In genomic region chr18:68940754-68941153, GRCh38 we compare ENCODE assay signal across 31 cellular contexts.
DNase-seq lines count a peak whose midpoint lies in the region; ATAC-seq, FAIRE-seq and TF ChIP-seq lines count a peak whose summit lies in the region.
"Had no signal": no experiment of that assay in that cellular context is flagged by ENCODE, and none has a peak within 500 bp of the region (broad histone marks: within the 10 kb centered on the region; RNA-seq: fewer than 3 reads in every experiment).

No MANE protein-coding gene starts in this region.

- no peak overlapping the region for H3K27ac Mint-ChIP-seq in stimulated activated naive CD8-positive, alpha-beta T cell treated with anti-CD3 and anti-CD28 coated beads, Interleukin-15, amount 100 ng/mL, for 72 hours
- no peak overlapping the region for H3K27ac Mint-ChIP-seq in immature natural killer cell
- H3K27ac Mint-ChIP-seq: B cell; CD8-positive, alpha-beta memory T cell; T-cell had no signal

- H3K36me3 Mint-ChIP-seq in immature natural killer cell = no peaks in the 10 kb centered on the region
- H3K36me3 Mint-ChIP-seq: CD8-positive, alpha-beta memory T cell; T-cell had no signal

- no peak overlapping the region for H3K4me3 Mint-ChIP-seq in stimulated activated naive CD8-positive, alpha-beta T cell treated with anti-CD3 and anti-CD28 coated beads, Interleukin-15, amount 100 ng/mL, for 72 hours
- H3K4me3 Mint-ChIP-seq in immature natural killer cell = no peak overlapping the region
- H3K4me3 Mint-ChIP-seq: B cell; CD8-positive, alpha-beta memory T cell; T-cell had no signal

- H3K4me1 ChIP-seq in right lobe of liver = peaks cover 0 to 10% (median 0%) of the 10 kb centered on the region in 4 donors
- H3K4me1 ChIP-seq: ascending aorta, gastroesophageal sphincter, tibial nerve had no signal

- no peaks in the 10 kb centered on the region for H3K9me3 Mint-ChIP-seq in stimulated activated naive CD8-positive, alpha-beta T cell treated with anti-CD3 and anti-CD28 coated beads, Interleukin-15, amount 100 ng/mL, for 72 hours
- H3K9me3 Mint-ChIP-seq in immature natural killer cell = peaks cover 0 to 6% (median 0%) of the 10 kb centered on the region in 6 donors
- H3K9me3 Mint-ChIP-seq: CD8-positive, alpha-beta memory T cell; T-cell had no signal

- H3K36me3 ChIP-seq in right lobe of liver = no peaks in the 10 kb centered on the region
- H3K36me3 ChIP-seq: ascending aorta, gastroesophageal sphincter, left ventricle myocardium inferior, MG63, sigmoid colon, tibial nerve had no signal

- H3K27ac ChIP-seq in right lobe of liver = peak overlapping the region in 1 of 3 donors; percentile 25
- H3K27ac ChIP-seq: ascending aorta, gastroesophageal sphincter, hepatocyte, KMS-11, left ventricle myocardium inferior, RWPE1, sigmoid colon, tibial nerve had no signal

- no peak overlapping the region for H3K4me3 ChIP-seq in right lobe of liver
- H3K4me3 ChIP-seq: ascending aorta, gastroesophageal sphincter, GM12878, hepatocyte, left ventricle myocardium inferior, MG63, sigmoid colon, tibial nerve had no signal

- FAIRE-seq in colon (lab: Jason Lieb, UNC) = peak; percentile 49
- FAIRE-seq: GM12878, H54 had no signal

- no peak for TF ChIP-seq POLR2A in right lobe of liver (IDR thresholded peaks at IDR 0.05)

- H3K9me3 ChIP-seq in right lobe of liver = no peaks in the 10 kb centered on the region
- H3K9me3 ChIP-seq: ascending aorta, gastroesophageal sphincter, left ventricle myocardium inferior, MG63, sigmoid colon had no signal

- peak; percentile 82 for ATAC-seq in GM18861 (IDR thresholded peaks at IDR 0.05; ENCODE audit: unreplicated experiment)
- ATAC-seq in HG02943 (IDR thresholded peaks at IDR 0.05; ENCODE audit: low read depth, unreplicated experiment) = peak; percentile 67
- peak; percentile 82 to 98 (median 94) for ATAC-seq in right lobe of liver
- no peak for ATAC-seq in stimulated activated naive CD8-positive, alpha-beta T cell treated with anti-CD3 and anti-CD28 coated beads, Interleukin-15, amount 100 ng/mL, for 72 hours
- no peak for ATAC-seq in HG02678 (IDR thresholded peaks at IDR 0.05; ENCODE audit: unreplicated experiment)
- ATAC-seq: gastroesophageal sphincter, GM12878, T-cell had no signal

- H3K4me1 Mint-ChIP-seq in stimulated activated naive CD8-positive, alpha-beta T cell treated with anti-CD3 and anti-CD28 coated beads, Interleukin-15, amount 100 ng/mL, for 72 hours = no peaks in the 10 kb centered on the region
- H3K4me1 Mint-ChIP-seq in immature natural killer cell = no peaks in the 10 kb centered on the region
- H3K4me1 Mint-ChIP-seq: B cell; CD8-positive, alpha-beta memory T cell; T-cell had no signal

- H3K27me3 ChIP-seq in right lobe of liver = no peaks in the 10 kb centered on the region
- H3K27me3 ChIP-seq: ascending aorta, gastroesophageal sphincter, hepatocyte, MG63, sigmoid colon, tibial nerve had no signal

- intact Hi-C loops in right lobe of liver (cut with DNase I) = no loop called here

- H3K27me3 Mint-ChIP-seq in stimulated activated naive CD8-positive, alpha-beta T cell treated with anti-CD3 and anti-CD28 coated beads, Interleukin-15, amount 100 ng/mL, for 72 hours = no peaks in the 10 kb centered on the region
- H3K27me3 Mint-ChIP-seq in immature natural killer cell (ENCODE audit: low read depth in 3 of 3) = no peaks in the 10 kb centered on the region
- H3K27me3 Mint-ChIP-seq: B cell; CD8-positive, alpha-beta memory T cell; T-cell had no signal

- TF ChIP-seq CTCF in right lobe of liver (IDR thresholded peaks at IDR 0.05) = no peak

- DNase-seq in right lobe of liver (no peak), NCI-H82 treated with DMSO at 0.1 percent for 48 hours (lab: John Stamatoyannopoulos, UW; ENCODE audit: unreplicated experiment) (no peak), immature natural killer cell (no peak)
- DNase-seq in stimulated activated naive CD8-positive, alpha-beta T cell treated with anti-CD3 and anti-CD28 coated beads, Interleukin-15, amount 100 ng/mL, for 72 hours = no peak
- DNase-seq: ACHN; activated CD4-positive, alpha-beta T cell treated with anti-CD3 and anti-CD28 coated beads for 48 hours; activated CD8-positive, alpha-beta memory T cell treated with anti-CD3 and anti-CD28 coated beads for 24 hours; CD8-positive, alpha-beta memory T cell; left ventricle myocardium inferior; MG63; NCI-H1105; NCI-H187; NCI-H2171; NCI-H82; posterior cingulate gyrus; sigmoid colon; stimulated activated CD4-positive, alpha-beta T cell treated with anti-CD3 and anti-CD28 coated beads, Interleukin-4, amount 100 ng/mL, for 4 hours; T-cell had no signal

Comparison
In these comparisons a context has a peak if more than half of its experiments do, and no peak if none do; other contexts are left out.
1. ATAC-seq: peak in GM18861 (single experiment), HG02943 (single experiment) and right lobe of liver (4 of 4); none in stimulated activated naive CD8-positive, alpha-beta T cell treated with anti-CD3 and anti-CD28 coated beads, Interleukin-15, amount 100 ng/mL, for 72 hours (single experiment) and HG02678 (single experiment).